ENCODE assay signal across 8 cellular contexts in genomic region chrX:133215747-133216146, GRCh38. TPM values are rescaled to one million over a fixed set of nuclear protein-coding genes. Genes with fewer than 3 reads are reported as not detected.
A peak's percentile ranks its signal among the peaks of the same experiment; 100 is the strongest.
DNase-seq lines count a peak whose midpoint lies in the region; ATAC-seq and TF ChIP-seq lines count a peak whose summit lies in the region.

No MANE protein-coding gene starts in this region.

- H3K9me3 Mint-ChIP-seq in MCF 10A (ENCODE audit: unreplicated experiment), result no peaks in the 10 kb centered on the region
- no peaks in the 10 kb centered on the region for H3K9me3 Mint-ChIP-seq in neural crest cell

- H3K36me3 Mint-ChIP-seq in MCF 10A (ENCODE audit: insufficient read depth, unreplicated experiment), result no peaks in the 10 kb centered on the region
- no peaks in the 10 kb centered on the region for H3K36me3 Mint-ChIP-seq in neural crest cell (ENCODE audit: low read depth)

- CTCF ChIA-PET in MCF 10A (lab: Yijun Ruan, JAX), result interaction anchor here (0.6 to 1.3 kb wide), 7 partner anchors 8 to 1015 kb away, joined by 3 to 5 read pairs (median 4); no protein-coding TSS in a partner anchor

- no TSS peak for BruUV-seq in MCF 10A (replicated peaks; lab: Mats Ljungman, UMichigan)

- peak; percentile 26 for DNase-seq in NCI-H1105 treated with DMSO at 0.1 percent for 48 hours (lab: John Stamatoyannopoulos, UW)
- no peak for DNase-seq in NCI-H1105 (lab: John Stamatoyannopoulos, UW)
- peak; percentile 0 to 7 for DNase-seq in Kasumi-1 (lab: John Stamatoyannopoulos, UW)
- peak; percentile 54 for DNase-seq in MCF 10A (ENCODE audit: unreplicated experiment)
- DNase-seq in neural crest cell (ENCODE audit: low read depth, low spot score), result peak; percentile 20
- no peak for DNase-seq in NCI-H2227 treated with DMSO at 0.1 percent for 48 hours (lab: John Stamatoyannopoulos, UW)
- DNase-seq in NCI-H446 treated with DMSO at 0.1 percent for 48 hours (lab: John Stamatoyannopoulos, UW), result no peak

- POLR2A ChIA-PET in MCF 10A (lab: Yijun Ruan, JAX), result no interaction called here

- H3K4me1 Mint-ChIP-seq in MCF 10A (ENCODE audit: insufficient read depth, unreplicated experiment), result no peaks in the 10 kb centered on the region
- no peaks in the 10 kb centered on the region for H3K4me1 Mint-ChIP-seq in neural crest cell

- ATAC-seq in HG03045 (IDR thresholded peaks at IDR 0.05; ENCODE audit: unreplicated experiment), result no peak

- H3K27me3 Mint-ChIP-seq in MCF 10A (ENCODE audit: insufficient read depth, unreplicated experiment) (peaks cover 23% of the 10 kb centered on the region), neural crest cell (ENCODE audit: low read depth) (no peaks in the 10 kb centered on the region)

- H3K4me3 Mint-ChIP-seq in MCF 10A (ENCODE audit: unreplicated experiment) (no peak overlapping the region), neural crest cell (no peak overlapping the region)

- H3K27ac Mint-ChIP-seq in MCF 10A (ENCODE audit: low read depth, unreplicated experiment) (no peak overlapping the region), neural crest cell (ENCODE audit: unreplicated experiment) (no peak overlapping the region)

- intact Hi-C loops in MCF 10A (cut with micrococcal nuclease), result loop anchor here (1.0 kb wide), 1 partner anchor 169 kb away; no protein-coding TSS in a partner anchor

- TF ChIP-seq CTCF in MCF 10A (IDR thresholded peaks at IDR 0.05; ENCODE audit: unreplicated experiment) (peak; percentile 28), neural crest cell (conservative IDR thresholded peaks at IDR 0.05) (peak; percentile 62)

RNA-seq across cellular contexts. Expression of gene TFDP3, which starts 2.4 kb away (rescaled TPM):
- total RNA-seq in MCF 10A (2022), result not detected in 2 replicates
- total RNA-seq in neural crest cell, result not detected in 2 replicates

Comparison
In these comparisons a context has a peak if more than half of its experiments do, and no peak if none do; other contexts are left out.
1. DNase-seq: peak in NCI-H1105 treated with DMSO at 0.1 percent for 48 hours (single experiment), Kasumi-1 (2 of 2), MCF 10A (single experiment) and neural crest cell (single experiment); none in NCI-H1105 (single experiment), NCI-H2227 treated with DMSO at 0.1 percent for 48 hours (single experiment) and NCI-H446 treated with DMSO at 0.1 percent for 48 hours (single experiment).